38 cellular contexts compared by ENCODE assay signal in genomic region chr17:3411070-3411469, GRCh38. TPM values are rescaled to one million over a fixed set of nuclear protein-coding genes. Genes with fewer than 3 reads are reported as not detected.
"Had no signal": no experiment of that assay in that cellular context is flagged by ENCODE, and none has a peak within 500 bp of the region (broad histone marks: within the 10 kb centered on the region; RNA-seq: fewer than 3 reads in every experiment).

Gene OR3A3, plus strand, starts transcription at chr17:3411370.

- H3K4me3 Mint-ChIP-seq: activated B cell treated with CpG ODN at 0.5 μM for 24 hours; activated CD4-positive, alpha-beta memory T cell treated with anti-CD3 and anti-CD28 coated beads for 36 hours; activated CD4-positive, alpha-beta T cell treated with anti-CD3 and anti-CD28 coated beads, Interleukin-2, amount 10 ng/mL, durations not matched to agents 24 days and 14 days; activated CD8-positive, alpha-beta T cell treated with anti-CD3 and anti-CD28 coated beads for 36 hours; activated naive CD4-positive, alpha-beta T cell treated with anti-CD3 and anti-CD28 coated beads for 36 hours; activated naive CD8-positive, alpha-beta T cell treated with anti-CD3 and anti-CD28 coated beads for 36 hours; activated T-cell treated with anti-CD3 and anti-CD28 coated beads, Interleukin-2, amount 50 U/mL, for 4 hours; activated T-cell treated with anti-CD3 and anti-CD28 coated beads, Interleukin-2, amount 50 U/mL, for 72 hours; activated T-helper 1 cell treated with anti-CD3 and anti-CD28 coated beads, Interleukin-12 subunit alpha, Interleukin-12 subunit beta, Interleukin-2, Interleukin-4 antibody, amounts not matched to agents 30 ng/mL and 10 ng/mL and 1 ng/mL, durations not matched to agents 14 hours and 24 hours and 36 hours; activated T-helper 17 cell treated with anti-CD3 and anti-CD28 coated beads, Interleukin-2, amount 50 U/mL, for 72 hours; T-helper 1 cell treated with Interleukin-12 subunit alpha and Interleukin-12 subunit beta and Interleukin-4 antibody, amounts not matched to agents 30 μg/mL and 1 μg/mL, for 36 hours; T-helper 2 cell treated with Interferon-gamma antibody and Interleukin-4, amounts not matched to agents 5 μg/mL and 100 μg/mL, for 36 hours had no signal

- DNase-seq: activated B cell treated with CpG ODN at 0.5 μM for 24 hours; activated CD4-positive, alpha-beta memory T cell treated with anti-CD3 and anti-CD28 coated beads for 36 hours; activated CD4-positive, alpha-beta T cell treated with anti-CD3 and anti-CD28 coated beads for 4 hours; activated CD4-positive, alpha-beta T cell treated with anti-CD3 and anti-CD28 coated beads, Interleukin-2, amount 10 ng/mL, durations not matched to agents 24 days and 14 days; activated CD4-positive, alpha-beta T cell treated with anti-CD3 and anti-CD28 coated beads, Interleukin-2, amount 50 U/mL, for 1 hour; activated CD4-positive, alpha-beta T cell treated with anti-CD3 and anti-CD28 coated beads, Interleukin-2, amount 50 U/mL, for 4 hours; activated CD4-positive, CD25-positive, alpha-beta regulatory T cell treated with anti-CD3 and anti-CD28 coated beads, Interleukin-2, amount 50 U/mL, for 72 hours; activated CD8-positive, alpha-beta memory T cell treated with anti-CD3 and anti-CD28 coated beads, Interleukin-2, amount 50 U/mL, for 4 hours; activated CD8-positive, alpha-beta T cell treated with anti-CD3 and anti-CD28 coated beads for 36 hours; activated effector memory CD4-positive, alpha-beta T cell treated with anti-CD3 and anti-CD28 coated beads, Interleukin-2, amount 50 U/mL, for 16 hours; activated gamma-delta T cell treated with Interleukin-2 at 50 U/mL for 16 hours; activated naive CD4-positive, alpha-beta T cell; activated naive CD4-positive, alpha-beta T cell treated with anti-CD3 and anti-CD28 coated beads for 36 hours; activated naive CD4-positive, alpha-beta T cell treated with anti-CD3 and anti-CD28 coated beads, Interleukin-2, amount 50 U/mL, for 16 hours; activated naive CD8-positive, alpha-beta T cell treated with anti-CD3 and anti-CD28 coated beads for 36 hours; activated T-cell treated with anti-CD3 and anti-CD28 coated beads for 4 hours; activated T-cell treated with anti-CD3 and anti-CD28 coated beads, Interleukin-2, amount 50 U/mL, for 1 hour; activated T-cell treated with anti-CD3 and anti-CD28 coated beads, Interleukin-2, amount 50 U/mL, for 4 hours; activated T-cell treated with anti-CD3 and anti-CD28 coated beads, Interleukin-2, amount 50 U/mL, for 72 hours; adrenal gland; amniotic stem cell; aorta; body of pancreas; brain microvascular endothelial cell; central memory CD4-positive, alpha-beta T cell; T-helper 1 cell; T-helper 2 cell; T-helper 9 cell had no signal

- H3K36me3 Mint-ChIP-seq: activated naive CD8-positive, alpha-beta T cell treated with anti-CD3 and anti-CD28 coated beads for 36 hours had no signal

- H3K9me3 ChIP-seq: adrenal gland, body of pancreas had no signal

- ATAC-seq: activated CD8-positive, alpha-beta T cell treated with anti-CD3 and anti-CD28 coated beads for 36 hours; activated naive CD4-positive, alpha-beta T cell treated with anti-CD3 and anti-CD28 coated beads, Interleukin-2, amount 50 U/mL, for 72 hours; activated T-cell treated with anti-CD3 and anti-CD28 coated beads, Interleukin-2, amount 50 U/mL, for 4 hours; activated T-cell treated with anti-CD3 and anti-CD28 coated beads, Interleukin-2, amount 50 U/mL, for 72 hours; activated T-helper 17 cell treated with anti-CD3 and anti-CD28 coated beads, Interleukin-2, amount 50 U/mL, for 72 hours; body of pancreas had no signal

- H3K27ac Mint-ChIP-seq: activated B cell treated with CpG ODN at 0.5 μM for 24 hours; activated CD4-positive, alpha-beta memory T cell treated with anti-CD3 and anti-CD28 coated beads for 36 hours; activated CD4-positive, alpha-beta T cell treated with anti-CD3 and anti-CD28 coated beads, Interleukin-2, amount 10 ng/mL, durations not matched to agents 24 days and 14 days; activated CD8-positive, alpha-beta T cell treated with anti-CD3 and anti-CD28 coated beads for 36 hours; activated naive CD4-positive, alpha-beta T cell treated with anti-CD3 and anti-CD28 coated beads for 36 hours; activated naive CD4-positive, alpha-beta T cell treated with anti-CD3 and anti-CD28 coated beads, Interleukin-2, amount 50 U/mL, for 72 hours; activated naive CD8-positive, alpha-beta T cell treated with anti-CD3 and anti-CD28 coated beads for 36 hours; activated T-cell treated with anti-CD3 and anti-CD28 coated beads, Interleukin-2, amount 50 U/mL, for 72 hours; activated T-helper 1 cell treated with anti-CD3 and anti-CD28 coated beads, Interleukin-12 subunit alpha, Interleukin-12 subunit beta, Interleukin-2, Interleukin-4 antibody, amounts not matched to agents 30 ng/mL and 10 ng/mL and 1 ng/mL, durations not matched to agents 14 hours and 24 hours and 36 hours; activated T-helper 17 cell treated with anti-CD3 and anti-CD28 coated beads, Interleukin-2, amount 50 U/mL, for 72 hours; T-helper 1 cell treated with Interleukin-12 subunit alpha and Interleukin-12 subunit beta and Interleukin-4 antibody, amounts not matched to agents 30 μg/mL and 1 μg/mL, for 36 hours; T-helper 2 cell treated with Interferon-gamma antibody and Interleukin-4, amounts not matched to agents 5 μg/mL and 100 μg/mL, for 36 hours had no signal

- H3K4me3 ChIP-seq: adrenal gland, body of pancreas, breast epithelium had no signal

- H3K4me1 Mint-ChIP-seq: activated B cell treated with CpG ODN at 0.5 μM for 24 hours; activated CD4-positive, alpha-beta T cell treated with anti-CD3 and anti-CD28 coated beads, Interleukin-2, amount 10 ng/mL, durations not matched to agents 24 days and 14 days had no signal

RNA-seq across cellular contexts. Expression of gene OR3A3, which starts in this region (rescaled TPM):
- total RNA-seq: activated B cell treated with CpG ODN at 0.5 μM for 24 hours; activated CD4-positive, alpha-beta memory T cell treated with anti-CD3 and anti-CD28 coated beads for 36 hours; activated CD4-positive, alpha-beta T cell treated with anti-CD3 and anti-CD28 coated beads, Interleukin-2, amount 10 ng/mL, durations not matched to agents 24 days and 14 days; activated CD8-positive, alpha-beta memory T cell treated with anti-CD3 and anti-CD28 coated beads for 36 hours; activated CD8-positive, alpha-beta T cell treated with anti-CD3 and anti-CD28 coated beads for 36 hours; activated naive CD4-positive, alpha-beta T cell treated with anti-CD3 and anti-CD28 coated beads for 36 hours; activated naive CD4-positive, alpha-beta T cell treated with anti-CD3 and anti-CD28 coated beads, Interleukin-2, amount 50 U/mL, for 72 hours; activated naive CD8-positive, alpha-beta T cell treated with anti-CD3 and anti-CD28 coated beads for 36 hours; activated T-cell treated with anti-CD3 and anti-CD28 coated beads, Interleukin-2, amount 50 U/mL, for 4 hours; activated T-cell treated with anti-CD3 and anti-CD28 coated beads, Interleukin-2, amount 50 U/mL, for 72 hours; activated T-helper 1 cell treated with anti-CD3 and anti-CD28 coated beads, Interleukin-12 subunit alpha, Interleukin-12 subunit beta, Interleukin-2, Interleukin-4 antibody, amounts not matched to agents 30 ng/mL and 10 ng/mL and 1 ng/mL, durations not matched to agents 14 hours and 24 hours and 36 hours; activated T-helper 17 cell treated with anti-CD3 and anti-CD28 coated beads, Interleukin-2, amount 50 U/mL, for 72 hours; adrenal gland; aorta; astrocyte; body of pancreas; breast epithelium; cardiac septum; cerebellum had no signal
